ENCODE assay signal across 8 cellular contexts in genomic region chr11:57787920-57788716, GRCh38. TPM values are rescaled to one million over a fixed set of nuclear protein-coding genes. Genes with fewer than 3 reads are reported as not detected.
DNase-seq lines count a peak whose midpoint lies in the region; ATAC-seq and TF ChIP-seq lines count a peak whose summit lies in the region.

No MANE protein-coding gene starts in this region.

- H3K4me1 ChIP-seq in HUES64 (ENCODE audit: insufficient read depth, low read length) (peaks cover 32% of the 10 kb centered on the region), trophoblast cell (ENCODE audit: control insufficient read depth in 1 of 2, insufficient read depth in 2 of 2, low read length in 2 of 2) (peaks cover 17 to 29% of the 10 kb centered on the region in 2 experiments)

- H3K27ac ChIP-seq in HUES64 (ENCODE audit: low read depth, low read length), result peak overlapping the region; percentile 53
- H3K27ac ChIP-seq in trophoblast cell (ENCODE audit: low read depth, low read length), result peak overlapping the region; percentile 82

- TF ChIP-seq CTCF in epithelial cell of esophagus (IDR thresholded peaks at IDR 0.05; ENCODE audit: insufficient read depth, low read depth, low read length, missing control alignments), result no peak

- no peaks in the 10 kb centered on the region for H3K27me3 ChIP-seq in HUES64 (ENCODE audit: insufficient read depth, low read length)
- no peaks in the 10 kb centered on the region for H3K27me3 ChIP-seq in trophoblast cell (ENCODE audit: insufficient read depth, low read length)

- CTCF ChIA-PET in activated CD4-positive, alpha-beta memory T cell treated with anti-CD3 and anti-CD28 coated beads for 36 hours (lab: Charles Lee), result no interaction called here
- CTCF ChIA-PET in activated naive CD4-positive, alpha-beta T cell treated with anti-CD3 and anti-CD28 coated beads for 36 hours (lab: Charles Lee), result interaction anchor here (1.1 kb wide), 1 partner anchor 13 kb away, joined by 6 read pairs; no protein-coding TSS in a partner anchor

- H3K18ac ChIP-seq in trophoblast cell (ENCODE audit: low read length), result no peak overlapping the region

- no peak overlapping the region for H3K4me2 ChIP-seq in trophoblast cell (ENCODE audit: low read length)

- H3K9me3 ChIP-seq in HUES64 (ENCODE audit: insufficient read depth, low read depth, low read length), result no peaks in the 10 kb centered on the region
- no peaks in the 10 kb centered on the region for H3K9me3 ChIP-seq in trophoblast cell (ENCODE audit: insufficient read depth, low read depth, low read length)

- WGBS in HUES64, result 56% methylated on average over 6 of the region's 6 CpGs
- no CpG with 5 or more reads among the region's 6 CpGs for WGBS in trophoblast cell (ENCODE audit: extremely low coverage, insufficient coverage, insufficient read length)

- peaks cover 9% of the 10 kb centered on the region for H3K36me3 Mint-ChIP-seq in stimulated activated effector memory CD8-positive, alpha-beta T cell treated with anti-CD3 and anti-CD28 coated beads, Interleukin-12 subunit alpha, Interleukin-12 subunit beta, amount 100 ng/mL, for 72 hours
- H3K36me3 Mint-ChIP-seq in activated CD4-positive, alpha-beta memory T cell treated with anti-CD3 and anti-CD28 coated beads for 36 hours, result no peaks in the 10 kb centered on the region
- no peaks in the 10 kb centered on the region for H3K36me3 Mint-ChIP-seq in activated naive CD4-positive, alpha-beta T cell treated with anti-CD3 and anti-CD28 coated beads for 36 hours (ENCODE audit: low read depth)

- peaks cover 6% of the 10 kb centered on the region for H3K79me1 ChIP-seq in trophoblast cell (ENCODE audit: low read length)

- peak overlapping the region; percentile 36; the same call in 1 of the 2 replicates for H3K9ac ChIP-seq in HUES64 (ENCODE audit: low read depth, low read length)
- no peak overlapping the region for H3K9ac ChIP-seq in trophoblast cell (ENCODE audit: low read length)

- peak overlapping the region; percentile 24 for H2BK12ac ChIP-seq in trophoblast cell (ENCODE audit: low read length)

- no peak overlapping the region for H2AK5ac ChIP-seq in trophoblast cell (ENCODE audit: low read length)

- peaks cover 33% of the 10 kb centered on the region for H3K79me2 ChIP-seq in trophoblast cell (ENCODE audit: control insufficient read depth, insufficient read depth, low read length, poor library complexity)

- peak overlapping the region; percentile 57 for H3K14ac ChIP-seq in trophoblast cell (ENCODE audit: low read length)

- peak; percentile 41 for ATAC-seq in GM18861 (IDR thresholded peaks at IDR 0.05; ENCODE audit: unreplicated experiment)
- ATAC-seq in stimulated activated effector memory CD8-positive, alpha-beta T cell treated with anti-CD3 and anti-CD28 coated beads, Interleukin-12 subunit alpha, Interleukin-12 subunit beta, amount 100 ng/mL, for 72 hours, result no peak

- DNase-seq in epithelial cell of esophagus (ENCODE audit: low read depth) (peak; percentile 99), trophoblast cell (no peak), NCI-H446 treated with DMSO at 0.1 percent for 48 hours (lab: John Stamatoyannopoulos, UW) (no peak)
- DNase-seq in stimulated activated effector memory CD8-positive, alpha-beta T cell treated with anti-CD3 and anti-CD28 coated beads, Interleukin-12 subunit alpha, Interleukin-12 subunit beta, amount 100 ng/mL, for 72 hours (ENCODE audit: low spot score in 2 of 2), result no peak
- no peak for DNase-seq in activated CD4-positive, alpha-beta memory T cell treated with anti-CD3 and anti-CD28 coated beads for 36 hours
- DNase-seq in activated naive CD4-positive, alpha-beta T cell treated with anti-CD3 and anti-CD28 coated beads for 36 hours, result no peak

- peaks cover 19% of the 10 kb centered on the region for H3K36me3 ChIP-seq in HUES64 (ENCODE audit: insufficient read depth, low read length)
- H3K36me3 ChIP-seq in trophoblast cell (ENCODE audit: control insufficient read depth in 1 of 2, insufficient read depth in 2 of 2, low read length in 2 of 2), result peaks cover 6 to 10% of the 10 kb centered on the region in 2 experiments

- peak overlapping the region; percentile 75 for H2BK120ac ChIP-seq in trophoblast cell (ENCODE audit: insufficient read depth, low read length, poor library complexity)

- peak overlapping the region; percentile 81 for H2BK5ac ChIP-seq in trophoblast cell (ENCODE audit: low read depth, low read length, poor library complexity)

- H3K4me3 ChIP-seq in HUES64 (ENCODE audit: low read length) (no peak overlapping the region), epithelial cell of esophagus (ENCODE audit: low read length) (no peak overlapping the region), trophoblast cell (ENCODE audit: low read depth, low read length) (no peak overlapping the region)

- intact Hi-C loops in activated CD4-positive, alpha-beta memory T cell treated with anti-CD3 and anti-CD28 coated beads for 36 hours (cut with micrococcal nuclease), result no loop called here
- intact Hi-C loops in activated naive CD4-positive, alpha-beta T cell treated with anti-CD3 and anti-CD28 coated beads for 36 hours (cut with micrococcal nuclease), result no loop called here

- no peak overlapping the region for H3K27ac Mint-ChIP-seq in stimulated activated effector memory CD8-positive, alpha-beta T cell treated with anti-CD3 and anti-CD28 coated beads, Interleukin-12 subunit alpha, Interleukin-12 subunit beta, amount 100 ng/mL, for 72 hours
- no peak overlapping the region for H3K27ac Mint-ChIP-seq in activated CD4-positive, alpha-beta memory T cell treated with anti-CD3 and anti-CD28 coated beads for 36 hours
- no peak overlapping the region for H3K27ac Mint-ChIP-seq in activated naive CD4-positive, alpha-beta T cell treated with anti-CD3 and anti-CD28 coated beads for 36 hours

- H4K91ac ChIP-seq in trophoblast cell (ENCODE audit: low read depth, low read length), result peak overlapping the region; percentile 83

- H3K4ac ChIP-seq in trophoblast cell (ENCODE audit: low read depth, low read length), result peak overlapping the region; percentile 99

- H3K23ac ChIP-seq in trophoblast cell (ENCODE audit: low read length), result no peak overlapping the region

- no peaks in the 10 kb centered on the region for H3K9me3 Mint-ChIP-seq in stimulated activated effector memory CD8-positive, alpha-beta T cell treated with anti-CD3 and anti-CD28 coated beads, Interleukin-12 subunit alpha, Interleukin-12 subunit beta, amount 100 ng/mL, for 72 hours
- H3K9me3 Mint-ChIP-seq in activated CD4-positive, alpha-beta memory T cell treated with anti-CD3 and anti-CD28 coated beads for 36 hours, result no peaks in the 10 kb centered on the region
- no peaks in the 10 kb centered on the region for H3K9me3 Mint-ChIP-seq in activated naive CD4-positive, alpha-beta T cell treated with anti-CD3 and anti-CD28 coated beads for 36 hours

- peak overlapping the region; percentile 86 for H4K8ac ChIP-seq in trophoblast cell (ENCODE audit: low read depth, low read length)

- H3K27me3 Mint-ChIP-seq in activated CD4-positive, alpha-beta memory T cell treated with anti-CD3 and anti-CD28 coated beads for 36 hours, result peaks cover 1% of the 10 kb centered on the region
- H3K27me3 Mint-ChIP-seq in activated naive CD4-positive, alpha-beta T cell treated with anti-CD3 and anti-CD28 coated beads for 36 hours (ENCODE audit: low read depth), result no peaks in the 10 kb centered on the region

- no peak overlapping the region for H2AFZ ChIP-seq in trophoblast cell (ENCODE audit: insufficient read depth, low read length, poor library complexity)

- H4K12ac ChIP-seq in trophoblast cell (ENCODE audit: low read depth, low read length), result peak overlapping the region; percentile 26

- H3K4me1 Mint-ChIP-seq in stimulated activated effector memory CD8-positive, alpha-beta T cell treated with anti-CD3 and anti-CD28 coated beads, Interleukin-12 subunit alpha, Interleukin-12 subunit beta, amount 100 ng/mL, for 72 hours, result peaks cover 22% of the 10 kb centered on the region
- H3K4me1 Mint-ChIP-seq in activated CD4-positive, alpha-beta memory T cell treated with anti-CD3 and anti-CD28 coated beads for 36 hours (ENCODE audit: low read depth), result peaks cover 22% of the 10 kb centered on the region
- H3K4me1 Mint-ChIP-seq in activated naive CD4-positive, alpha-beta T cell treated with anti-CD3 and anti-CD28 coated beads for 36 hours (ENCODE audit: low read depth), result peaks cover 23% of the 10 kb centered on the region

- H3K4me3 Mint-ChIP-seq in stimulated activated effector memory CD8-positive, alpha-beta T cell treated with anti-CD3 and anti-CD28 coated beads, Interleukin-12 subunit alpha, Interleukin-12 subunit beta, amount 100 ng/mL, for 72 hours, result no peak overlapping the region
- no peak overlapping the region for H3K4me3 Mint-ChIP-seq in activated CD4-positive, alpha-beta memory T cell treated with anti-CD3 and anti-CD28 coated beads for 36 hours
- no peak overlapping the region for H3K4me3 Mint-ChIP-seq in activated naive CD4-positive, alpha-beta T cell treated with anti-CD3 and anti-CD28 coated beads for 36 hours

- POLR2A ChIA-PET in activated CD4-positive, alpha-beta memory T cell treated with anti-CD3 and anti-CD28 coated beads for 36 hours (lab: Charles Lee), result no interaction called here

RNA-seq across cellular contexts. Expression of gene CTNND1, which starts 26.5 kb away (rescaled TPM):
- 81.3 TPM for polyA plus RNA-seq in HUES64 (2013, experiment 1 of 2)
- polyA plus RNA-seq in HUES64 (2013, experiment 2 of 2), result 89.6 TPM
- polyA plus RNA-seq in trophoblast cell (2013), result 146 and 148 TPM in 2 replicates
- total RNA-seq in activated CD4-positive, alpha-beta memory T cell treated with anti-CD3 and anti-CD28 coated beads for 36 hours, result 1 to 10 TPM; 3.5 to 4.4 TPM
- 1 to 10 TPM; 5.5 to 8.5 TPM for total RNA-seq in activated naive CD4-positive, alpha-beta T cell treated with anti-CD3 and anti-CD28 coated beads for 36 hours

RNA-seq across cellular contexts. Expression of gene BTBD18, which starts 36.5 kb away (rescaled TPM):
- not detected for polyA plus RNA-seq in HUES64 (2013, experiment 1 of 2)
- polyA plus RNA-seq in HUES64 (2013, experiment 2 of 2), result not detected
- not detected in 2 replicates for polyA plus RNA-seq in trophoblast cell (2013)
- not detected for total RNA-seq in activated CD4-positive, alpha-beta memory T cell treated with anti-CD3 and anti-CD28 coated beads for 36 hours
- not detected for total RNA-seq in activated naive CD4-positive, alpha-beta T cell treated with anti-CD3 and anti-CD28 coated beads for 36 hours

RNA-seq across cellular contexts. Expression of gene SELENOH, which starts 46.8 kb away (rescaled TPM):
- 211 TPM for polyA plus RNA-seq in HUES64 (2013, experiment 1 of 2)
- 188 TPM for polyA plus RNA-seq in HUES64 (2013, experiment 2 of 2)
- polyA plus RNA-seq in trophoblast cell (2013), result 198 and 199 TPM in 2 replicates
- 100 to 1,000 TPM; 235 to 252 TPM for total RNA-seq in activated CD4-positive, alpha-beta memory T cell treated with anti-CD3 and anti-CD28 coated beads for 36 hours
- total RNA-seq in activated naive CD4-positive, alpha-beta T cell treated with anti-CD3 and anti-CD28 coated beads for 36 hours, result 100 to 1,000 TPM; 249 to 282 TPM
